Comparison of ENCODE assay signal across 18 cellular contexts in the genomic region with DNA sequence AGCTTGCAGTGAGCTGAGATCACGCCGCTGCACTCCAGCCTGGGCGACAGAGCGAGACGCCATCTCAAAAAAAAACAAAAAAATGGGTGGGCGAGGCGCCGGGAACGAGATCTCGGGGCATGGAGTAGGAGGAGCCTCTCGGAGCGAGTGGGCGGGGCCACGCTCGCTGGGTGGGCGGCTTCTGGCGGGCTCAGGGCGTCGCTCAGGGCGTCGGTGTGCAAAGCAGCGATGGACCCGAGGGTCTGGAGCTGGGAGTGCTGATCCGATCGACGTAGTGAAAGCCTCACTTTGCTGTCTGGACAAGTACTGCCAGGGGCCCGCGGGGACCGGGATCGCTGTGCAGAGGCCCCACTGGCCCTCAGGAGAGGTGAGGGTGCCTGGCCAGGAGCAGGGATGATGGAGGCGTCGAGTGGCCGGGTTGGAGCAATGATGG. TPM values are rescaled to one million over a fixed set of nuclear protein-coding genes. Genes with fewer than 3 reads are reported as not detected.
DNase-seq lines count a peak whose midpoint lies in the region; TF ChIP-seq lines count a peak whose summit lies in the region.
"Had no signal": no experiment of that assay in that cellular context is flagged by ENCODE, and none has a peak within 500 bp of the region (broad histone marks: within the 10 kb centered on the region; RNA-seq: fewer than 3 reads in every experiment).

No MANE protein-coding gene starts in this region.

- no peak overlapping the region for H3K27ac ChIP-seq in transverse colon
- H3K27ac ChIP-seq: cardiac muscle cell had no signal

- TF ChIP-seq POLR2A in transverse colon (IDR thresholded peaks at IDR 0.05): no peak

- in situ Hi-C loops in transverse colon (cut with MboI; ENCODE audit: low pct_ligation_motif_present in 1 of 4, low pct_unique_long_range_greater_than_20kb in 1 of 4, low sequenced_read_pairs in 3 of 4): no loop called here

- WGBS in transverse colon (ENCODE audit: low coverage in 1 of 2), 2 donors: 75% methylated on average over 33 of the region's 33 CpGs; no CpG with 5 or more reads in 1 of the 2 donors

- H3K36me3 ChIP-seq in transverse colon: no peaks in the 10 kb centered on the region
- H3K36me3 ChIP-seq: cardiac muscle cell, right lobe of liver had no signal

- peak; percentile 11 for DNase-seq in NCI-H748 (lab: John Stamatoyannopoulos, UW; ENCODE audit: unreplicated experiment)
- no peak for DNase-seq in NCI-H748 treated with DMSO at 0.1 percent for 48 hours (lab: John Stamatoyannopoulos, UW)
- DNase-seq in ELF-1 (ENCODE audit: low read depth, low spot score): peak; percentile 79
- DNase-seq in RPMI7951 (ENCODE audit: low read depth): peak; percentile 42
- peak; percentile 51 for DNase-seq in left kidney (ENCODE audit: low read depth, low spot score)
- DNase-seq in transverse colon: no peak
- DNase-seq in NK-92 treated with Interleukin-12 subunit alpha and Interleukin-12 subunit beta, amount 100 ng/mL, for 24 hours (lab: John Stamatoyannopoulos, UW): no peak
- DNase-seq in GF-D8 (lab: John Stamatoyannopoulos, UW): no peak
- DNase-seq: activated CD4-positive, CD25-positive, alpha-beta regulatory T cell treated with anti-CD3 and anti-CD28 coated beads, Interleukin-2, amount 50 U/mL, for 72 hours; activated naive CD4-positive, alpha-beta T cell treated with anti-CD3 and anti-CD28 coated beads, Interleukin-2, amount 10 ng/mL, durations not matched to agents 7 days and 5 days; cortex of kidney; KBM-7; naive thymus-derived CD4-positive, alpha-beta T cell; NCI-H510A treated with DMSO at 0.1 percent for 48 hours; stimulated activated CD4-positive, alpha-beta T cell treated with anti-CD3 and anti-CD28 coated beads, Interleukin-15, amount 100 ng/mL, for 24 hours had no signal

- H3K4me1 ChIP-seq in transverse colon: peaks cover 0 to 22% (median 9%) of the 10 kb centered on the region in 4 donors

- intact Hi-C loops in transverse colon (cut with DNase I; ENCODE audit: low total_unique reads): no loop called here

- no peak for TF ChIP-seq CTCF in transverse colon (IDR thresholded peaks at IDR 0.05)

- TF ChIP-seq EP300 in transverse colon (IDR thresholded peaks at IDR 0.05; ENCODE audit: low read depth): no peak

- no peaks in the 10 kb centered on the region for H3K9me3 ChIP-seq in transverse colon
- H3K9me3 ChIP-seq: right lobe of liver had no signal

- H3K4me3 ChIP-seq in transverse colon: no peak overlapping the region
- H3K4me3 ChIP-seq: cardiac muscle cell, right lobe of liver had no signal

- peaks cover 5% of the 10 kb centered on the region for H3K27me3 ChIP-seq in transverse colon
- H3K27me3 ChIP-seq: right lobe of liver had no signal

RNA-seq across cellular contexts. Expression of a gene that starts 22.6 kb away (rescaled TPM):
- total RNA-seq in RPMI7951 (2014; rRNA removed; shearing (Covaris generic)): 4.9 and 8.5 TPM in 2 replicates
- under 1 TPM in 1 of 4 donors, not detected in 3; 0.64 TPM for total RNA-seq in transverse colon
- total RNA-seq: activated CD8-positive, alpha-beta memory T cell treated with anti-CD3 and anti-CD28 coated beads for 36 hours had no signal

RNA-seq across cellular contexts. Expression of a gene that starts 33.6 kb away (rescaled TPM):
- total RNA-seq in RPMI7951 (2014; rRNA removed; shearing (Covaris generic)): 20.5 and 34.9 TPM in 2 replicates
- 10 to 100 TPM; 11.2 to 43.6 (median 23.0) TPM for total RNA-seq in transverse colon

Comparison
In these comparisons a context has a peak if more than half of its experiments do, and no peak if none do; other contexts are left out.
1. DNase-seq: peak in NCI-H748 (single experiment), ELF-1 (single experiment), RPMI7951 (single experiment) and left kidney (single experiment); none in NCI-H748 treated with DMSO at 0.1 percent for 48 hours (single experiment), transverse colon (single experiment), NK-92 treated with Interleukin-12 subunit alpha and Interleukin-12 subunit beta, amount 100 ng/mL, for 24 hours (single experiment) and GF-D8 (single experiment).